26 cellular contexts compared by ENCODE assay signal in genomic region chr6:123564363-123564762, GRCh38.
DNase-seq lines count a peak whose midpoint lies in the region; TF ChIP-seq lines count a peak whose summit lies in the region.
"Had no signal": no experiment of that assay in that cellular context is flagged by ENCODE, and none has a peak within 500 bp of the region (broad histone marks: within the 10 kb centered on the region; RNA-seq: fewer than 3 reads in every experiment).

No MANE protein-coding gene starts in this region.

- no peak overlapping the region for H3K4me3 ChIP-seq in coronary artery
- H3K4me3 ChIP-seq: body of pancreas, heart right ventricle, SK-N-MC, stomach, tibial nerve had no signal

- peak; percentile 44 for DNase-seq in DMS 273 (lab: John Stamatoyannopoulos, UW; ENCODE audit: unreplicated experiment)
- DNase-seq in DMS 273 treated with DMSO at 0.1 percent for 48 hours (lab: John Stamatoyannopoulos, UW), result no peak
- peak; percentile 57 for DNase-seq in NCI-H1436 (lab: John Stamatoyannopoulos, UW)
- DNase-seq in NCI-H2171 (lab: John Stamatoyannopoulos, UW), result peak; percentile 62
- DNase-seq in cerebellum (ENCODE audit: low spot score), result peak; percentile 1
- no peak for DNase-seq in H4 (ENCODE audit: low spot score)
- DNase-seq in COLO829 (ENCODE audit: low spot score), result no peak
- no peak for DNase-seq in coronary artery (ENCODE audit: low spot score)
- DNase-seq: activated CD4-positive, alpha-beta T cell treated with anti-CD3 and anti-CD28 coated beads for 4 hours; activated gamma-delta T cell treated with Interleukin-2 at 50 U/mL for 16 hours; activated T-cell treated with anti-CD3 and anti-CD28 coated beads, Interleukin-2, amount 50 U/mL, for 24 hours; body of pancreas; CD8-positive, alpha-beta memory T cell; effector CD8-positive, alpha-beta T cell; foreskin fibroblast; heart right ventricle; KG1; mesenchymal stem cell; NCI-H524 treated with DMSO at 0.1 percent for 48 hours; RPMI8226; stimulated activated CD8-positive, alpha-beta memory T cell treated with anti-CD3 and anti-CD28 coated beads, Interleukin-4, amount 100 ng/mL, for 48 hours; stomach; T-helper 2 cell had no signal

- no peak for TF ChIP-seq CTCF in coronary artery (IDR thresholded peaks at IDR 0.05)

- H3K27ac ChIP-seq in coronary artery, result no peak overlapping the region
- H3K27ac ChIP-seq: 22Rv1, body of pancreas, heart right ventricle, SK-N-MC, stomach, tibial nerve had no signal

Comparison
In these comparisons a context has a peak if more than half of its experiments do, and no peak if none do; other contexts are left out.
1. DNase-seq: peak in DMS 273 (single experiment), NCI-H1436 (single experiment), NCI-H2171 (single experiment) and cerebellum (single experiment); none in DMS 273 treated with DMSO at 0.1 percent for 48 hours (single experiment), H4 (single experiment), COLO829 (single experiment) and coronary artery (single experiment).